In the genomic region with DNA sequence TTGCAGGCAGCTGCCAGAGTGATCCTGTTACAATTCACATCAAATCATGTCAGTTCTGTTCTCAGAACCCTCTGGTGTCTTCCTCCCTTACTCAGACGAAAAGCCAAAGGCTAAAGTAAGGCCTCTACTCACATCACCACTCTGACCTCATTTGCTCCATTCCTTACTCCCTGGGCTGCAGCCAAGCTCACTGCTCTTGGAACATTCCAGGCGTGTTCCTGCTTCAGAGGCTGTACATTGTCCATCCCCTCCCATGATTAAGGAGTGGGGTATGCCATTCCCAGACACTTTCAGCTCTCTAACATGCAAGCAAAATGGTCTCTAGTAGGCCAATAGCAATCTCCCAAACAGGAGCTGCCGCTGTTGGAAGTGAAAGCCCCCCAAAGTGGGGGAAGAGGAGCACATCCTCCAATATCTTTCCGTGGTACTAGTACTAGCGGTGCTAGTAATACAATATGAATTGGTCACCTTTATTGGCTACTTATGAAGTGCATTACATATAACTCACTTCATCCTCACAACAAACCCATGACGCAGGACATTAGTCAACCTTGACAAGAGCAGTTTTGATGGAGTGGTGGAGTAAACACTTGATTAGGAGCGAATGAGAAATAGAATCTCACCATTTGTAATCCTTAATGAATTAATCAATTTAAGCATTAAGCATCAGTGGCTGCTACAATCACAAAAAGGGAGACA, we compare ENCODE assay signal across 9 cellular contexts. TPM values are rescaled to one million over a fixed set of nuclear protein-coding genes. Genes with fewer than 3 reads are reported as not detected.
DNase-seq lines count a peak whose midpoint lies in the region; ATAC-seq, FAIRE-seq and TF ChIP-seq lines count a peak whose summit lies in the region.
"Had no signal": no experiment of that assay in that cellular context is flagged by ENCODE, and none has a peak within 500 bp of the region (broad histone marks: within the 10 kb centered on the region; RNA-seq: fewer than 3 reads in every experiment).

No MANE protein-coding gene starts in this region.

- no peak for FAIRE-seq in small intestine (lab: Jason Lieb, UNC)
- FAIRE-seq: GM18507 had no signal

- TF ChIP-seq POLR2A in IMR-90 (IDR thresholded peaks at IDR 0.05; ENCODE audit: low read depth, low read length) (no peak), GM18505 (IDR thresholded peaks at IDR 0.05; ENCODE audit: borderline replicate concordance, extremely low read depth, insufficient read depth, insufficient read length) (no peak)

- peak overlapping the region in 1 of 2 experiments; percentile 28; a peak in 1 of 4 replicates for H4K8ac ChIP-seq in IMR-90 (ENCODE audit: low read depth in 2 of 2, low read length in 2 of 2)

- no TSS peak for BruUV-seq in IMR-90 (replicated peaks; lab: Mats Ljungman, UMichigan)

- 0 out of 2 replicates have a peak, but pooled peaks cover 3% of the 10 kb centered on the region for H3K9me1 ChIP-seq in IMR-90 (ENCODE audit: insufficient read depth, low read length)

- H2AFZ ChIP-seq in IMR-90 (replicated peaks; ENCODE audit: low read length, poor library complexity) = no peak overlapping the region

- ATAC-seq in IMR-90 (ENCODE audit: low read depth) (peak; percentile 58), right cardiac atrium (peak; percentile 75 to 85), GM18505 (IDR thresholded peaks at IDR 0.05; ENCODE audit: unreplicated experiment) (no peak)

- peaks cover 0 to 3% of the 10 kb centered on the region in 2 experiments; a peak in 2 of 4 replicates for H3K79me1 ChIP-seq in IMR-90 (ENCODE audit: low read depth in 1 of 2, low read length in 2 of 2)

- no peak overlapping the region for H3K4me3 ChIP-seq in IMR-90 (ENCODE audit: insufficient read depth, low read depth, low read length)
- H3K4me3 ChIP-seq in right cardiac atrium (ENCODE audit: low read length) = no peak overlapping the region
- no peak overlapping the region for H3K4me3 ChIP-seq in small intestine (ENCODE audit: low read depth in 1 of 2, low read length in 2 of 2)

- intact Hi-C loops in IMR-90 (cut with micrococcal nuclease) (no loop called here), right cardiac atrium (cut with DNase I) (no loop called here)

- H3K9ac ChIP-seq in IMR-90 (ENCODE audit: low read depth, low read length) = no peak overlapping the region; the same call in 1 of the 2 replicates

- POLR2A ChIA-PET in IMR-90 (lab: Charles Lee; ENCODE audit: unreplicated experiment) = no interaction called here

- CTCF ChIA-PET in IMR-90 (lab: Yijun Ruan, JAX) = no interaction called here

- H3K4me1 ChIP-seq in IMR-90 (ENCODE audit: control insufficient read depth, insufficient read depth, low read length) = peaks cover 16% of the 10 kb centered on the region
- peaks cover 23% of the 10 kb centered on the region for H3K4me1 ChIP-seq in right cardiac atrium (ENCODE audit: control insufficient read depth, insufficient read depth, low read length)
- no peaks in the 10 kb centered on the region for H3K4me1 ChIP-seq in small intestine (ENCODE audit: control insufficient read depth in 2 of 2, insufficient read depth in 1 of 2, low read depth in 1 of 2, low read length in 1 of 2)

- no peak for TF ChIP-seq CTCF in IMR-90 (conservative IDR thresholded peaks at IDR 0.05; ENCODE audit: low read depth, low read length)

- H3K18ac ChIP-seq in IMR-90 (ENCODE audit: low read depth, low read length) = peak overlapping the region; percentile 55

- peak overlapping the region; percentile 69; the same call in 1 of the 2 replicates for H4K91ac ChIP-seq in IMR-90 (ENCODE audit: insufficient read depth, low read depth, low read length)

- peak overlapping the region; percentile 87 for H2BK5ac ChIP-seq in IMR-90 (ENCODE audit: low read depth, low read length, poor library complexity, severe bottlenecking)

- peak overlapping the region; percentile 34; the same call in 1 of the 2 replicates for H3K56ac ChIP-seq in IMR-90 (ENCODE audit: extremely low read depth, insufficient read depth, low read length)

- H2BK15ac ChIP-seq in IMR-90 (ENCODE audit: low read depth, low read length) = peak overlapping the region; percentile 69; the same call in 2 of the 3 replicates

- peak overlapping the region; percentile 69 for H2BK120ac ChIP-seq in IMR-90 (ENCODE audit: low read depth, low read length)

- H3K27me3 ChIP-seq in IMR-90 (ENCODE audit: control insufficient read depth, insufficient read depth, low read length) (no peaks in the 10 kb centered on the region), right cardiac atrium (ENCODE audit: control insufficient read depth, insufficient read depth) (no peaks in the 10 kb centered on the region), small intestine (ENCODE audit: control insufficient read depth in 2 of 2, insufficient read depth in 2 of 2, low read length in 2 of 2) (no peaks in the 10 kb centered on the region)

- dilution Hi-C loops in IMR-90 (cut with HindIII; ENCODE audit: low sequenced_read_pairs, unreplicated experiment) = no loop called here

- H3K4me2 ChIP-seq in IMR-90 (ENCODE audit: low read depth, low read length) = peak overlapping the region; percentile 24; the same call in 1 of the 2 replicates

- no peak overlapping the region for H2AK9ac ChIP-seq in IMR-90 (replicated peaks; ENCODE audit: low read depth, low read length, poor library complexity)

- peak overlapping the region; percentile 69 for H2BK20ac ChIP-seq in IMR-90 (ENCODE audit: low read depth, low read length)

- H3K14ac ChIP-seq in IMR-90 (replicated peaks; ENCODE audit: low read depth, low read length) = 0 out of 2 replicates have a peak overlapping the region, but pooled peaks have one; percentile 7

- no peak for TF ChIP-seq RAD21 in IMR-90 (IDR thresholded peaks at IDR 0.05; ENCODE audit: low read length)

- H3K23ac ChIP-seq in IMR-90 (ENCODE audit: low read depth, low read length) = peak overlapping the region; percentile 49; the same call in 1 of the 2 replicates

- DNase-seq in IMR-90 (peak; percentile 93), amniotic stem cell (lab: John Stamatoyannopoulos, UW) (peak; percentile 16), right cardiac atrium (peak; percentile 73 to 85 (median 73)), small intestine (no peak), kidney glomerular epithelial cell (lab: John Stamatoyannopoulos, UW) (no peak), NCI-H69 (lab: John Stamatoyannopoulos, UW) (no peak), T-helper 9 cell (no peak)

- WGBS in IMR-90 (ENCODE audit: extremely low coverage in 2 of 2, insufficient read length in 1 of 2), 2 experiments = no CpG with 5 or more reads among the region's 7 CpGs
- 55% methylated on average over 7 of the region's 7 CpGs for WGBS in right cardiac atrium
- 61 to 81% (median 68%) methylated on average over 7 of the region's 7 CpGs for WGBS in small intestine, 3 donors

- H3K4ac ChIP-seq in IMR-90 (ENCODE audit: low read depth, low read length) = peak overlapping the region; percentile 51

- H3K9me3 ChIP-seq in IMR-90 (ENCODE audit: control insufficient read depth, insufficient read depth, low read length) (no peaks in the 10 kb centered on the region), right cardiac atrium (ENCODE audit: control insufficient read depth, low read length) (no peaks in the 10 kb centered on the region), small intestine (ENCODE audit: control insufficient read depth, low read depth) (no peaks in the 10 kb centered on the region)

- peak overlapping the region; percentile 44; the same call in 1 of the 2 replicates for H4K5ac ChIP-seq in IMR-90 (ENCODE audit: low read depth, low read length)

- in situ Hi-C loops in IMR-90 (cut with MboI; ENCODE audit: low sequenced_read_pairs) = loop anchor here (25.0 kb wide), 1 partner anchor 149 kb away; a partner anchor contains a TSS

- H4K20me1 ChIP-seq in IMR-90 (ENCODE audit: insufficient read depth, low read length) = no peaks in the 10 kb centered on the region

- H2AK5ac ChIP-seq in IMR-90 (ENCODE audit: low read depth, low read length) = 0 out of 2 replicates have a peak overlapping the region, but pooled peaks have one; percentile 20

- H3K27ac ChIP-seq in IMR-90 (ENCODE audit: insufficient read depth, low read length) = peak overlapping the region; percentile 85
- H3K27ac ChIP-seq in right cardiac atrium (ENCODE audit: low read length) = peak overlapping the region; percentile 94
- peak overlapping the region; percentile 52 to 83 for H3K27ac ChIP-seq in small intestine (ENCODE audit: low read depth in 1 of 2, low read length in 1 of 2)

- no peaks in the 10 kb centered on the region for H3K36me3 ChIP-seq in IMR-90 (ENCODE audit: control insufficient read depth, insufficient read depth, low read length)
- H3K36me3 ChIP-seq in small intestine (ENCODE audit: control insufficient read depth in 2 of 2, insufficient read depth in 2 of 2, low read length in 2 of 2) = no peaks in the 10 kb centered on the region

TF ChIP-seq in IMR-90, 13 proteins besides CTCF, POLR2A, EP300 and RAD21:
- TF ChIP-seq SMC3 (IDR thresholded peaks at IDR 0.05; ENCODE audit: low read depth, low read length) (no peak), MAZ (IDR thresholded peaks at IDR 0.05; ENCODE audit: borderline replicate concordance, low read depth, low read length) (0 out of 2 replicates have a peak, but pooled peaks have one; percentile 36), RCOR1 (IDR thresholded peaks at IDR 0.05; ENCODE audit: insufficient replicate concordance, low read length) (peak; percentile 11)
- TF ChIP-seq, protein P1, sequence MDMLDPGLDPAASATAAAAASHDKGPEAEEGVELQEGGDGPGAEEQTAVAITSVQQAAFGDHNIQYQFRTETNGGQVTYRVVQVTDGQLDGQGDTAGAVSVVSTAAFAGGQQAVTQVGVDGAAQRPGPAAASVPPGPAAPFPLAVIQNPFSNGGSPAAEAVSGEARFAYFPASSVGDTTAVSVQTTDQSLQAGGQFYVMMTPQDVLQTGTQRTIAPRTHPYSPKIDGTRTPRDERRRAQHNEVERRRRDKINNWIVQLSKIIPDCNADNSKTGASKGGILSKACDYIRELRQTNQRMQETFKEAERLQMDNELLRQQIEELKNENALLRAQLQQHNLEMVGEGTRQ (IDR thresholded peaks at IDR 0.05; ENCODE audit: low read depth, low read length) = no peak

RNA-seq across cellular contexts. Expression of a gene that starts 15.0 kb away (rescaled TPM):
- total RNA-seq in IMR-90 (2012; rRNA removed) = 1.9 and 2.2 TPM in 2 replicates
- polyA plus RNA-seq in IMR-90 (2012; rRNA removed) = 3.4 and 3.7 TPM in 2 replicates
- polyA plus RNA-seq in IMR-90 (2012; cell fraction: cytosol; rRNA removed) = 0.56 and 0.63 TPM in 2 replicates
- polyA plus RNA-seq in IMR-90 (2012; cell fraction: nucleus; rRNA removed; ENCODE audit: low replicate concordance) = 2.7 and 11.3 TPM in 2 replicates
- 10 to 100 TPM in 3 of 4 donors, 1 to 10 TPM in 1; 7.8 to 14.4 (median 11.4) TPM for total RNA-seq in right cardiac atrium
- 4.7 TPM for polyA plus RNA-seq in right cardiac atrium
- polyA plus RNA-seq in small intestine = 1 to 10 TPM; 1.1 to 1.6 (median 1.1) TPM

RNA-seq across cellular contexts. Expression of a gene that starts 26.8 kb away (rescaled TPM):
- total RNA-seq in IMR-90 (2012; rRNA removed) (63.8 and 66.7 TPM in 2 replicates), right cardiac atrium (10 to 100 TPM; 18.7 to 27.0 (median 21.4) TPM)
- polyA plus RNA-seq in IMR-90 (2012; rRNA removed) (42.9 and 49.9 TPM in 2 replicates), right cardiac atrium (14.0 TPM), small intestine (10 to 100 TPM; 12.5 to 56.0 (median 19.7) TPM)
- 14.1 and 16.9 TPM in 2 replicates for polyA plus RNA-seq in IMR-90 (2012; cell fraction: cytosol; rRNA removed)
- 17.0 and 55.5 TPM in 2 replicates for polyA plus RNA-seq in IMR-90 (2012; cell fraction: nucleus; rRNA removed; ENCODE audit: low replicate concordance)

Comparison
In these comparisons a context has a peak if more than half of its experiments do, and no peak if none do; other contexts are left out.
1. DNase-seq: peak in IMR-90 (single experiment), amniotic stem cell (single experiment) and right cardiac atrium (3 of 3); none in small intestine (single experiment), kidney glomerular epithelial cell (single experiment), NCI-H69 (single experiment) and T-helper 9 cell (single experiment).
2. Peak in every context shown above with its lines, with median percentiles within 50 percentile points of each other: H3K27ac ChIP-seq.